Comparison of ENCODE assay signal across 30 cellular contexts in the genomic region with DNA sequence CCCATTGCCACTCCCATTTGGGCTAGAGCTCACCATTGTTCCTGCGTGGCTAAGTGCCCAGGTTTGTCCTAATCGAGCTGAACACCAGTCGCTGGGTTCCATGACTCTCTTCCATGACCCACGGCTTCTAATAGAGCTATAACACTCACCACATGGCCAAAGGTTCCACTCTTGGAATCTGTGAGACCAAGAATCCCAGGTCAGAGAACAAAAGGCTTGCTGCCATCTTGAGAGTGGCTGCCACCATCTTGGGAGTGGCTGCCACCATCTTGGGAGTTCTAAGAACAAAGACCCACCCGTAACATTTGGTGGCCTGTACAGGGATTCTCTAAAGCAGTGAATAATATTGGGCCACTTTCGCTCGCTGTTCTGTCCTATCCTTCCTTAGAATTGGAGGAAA. TPM values are rescaled to one million over a fixed set of nuclear protein-coding genes. Genes with fewer than 3 reads are reported as not detected.
"Had no signal": no experiment of that assay in that cellular context is flagged by ENCODE, and none has a peak within 500 bp of the region (broad histone marks: within the 10 kb centered on the region; RNA-seq: fewer than 3 reads in every experiment).

No MANE protein-coding gene starts in this region.

- H2AFZ ChIP-seq: parathyroid adenoma had no signal

- H3K4me3 ChIP-seq: ovary, psoas muscle, right lobe of liver, sigmoid colon, stomach, thoracic aorta, thyroid gland, tibial nerve, upper lobe of left lung, vagina had no signal

- H3K9me3 ChIP-seq: ovary, psoas muscle, right lobe of liver, sigmoid colon, stomach, thoracic aorta, thyroid gland, tibial nerve, upper lobe of left lung, vagina had no signal

- H3K27ac ChIP-seq: ovary, parathyroid adenoma, psoas muscle, right lobe of liver, sigmoid colon, stomach, thoracic aorta, thyroid gland, tibial nerve, upper lobe of left lung, vagina had no signal

- ATAC-seq: naive thymus-derived CD8-positive, alpha-beta T cell; natural killer cell treated with Interleukin-12 subunit alpha and Interleukin-12 subunit beta and Interleukin-15 and Interleukin-18, amount 100 ng/mL, for 72 hours; psoas muscle; right cardiac atrium; right lobe of liver; stimulated activated effector memory CD8-positive, alpha-beta T cell treated with anti-CD3 and anti-CD28 coated beads, Interleukin-12 subunit alpha, Interleukin-12 subunit beta, amount 100 ng/mL, for 72 hours; stimulated activated naive B cell treated with anti-CD40 and anti-IgM and Interleukin-4, amounts not matched to agents 10 μg/mL and 1 μg/mL and 100 μg/mL, for 72 hours had no signal

- H3K27me3 ChIP-seq: ovary, right lobe of liver, sigmoid colon, stomach, thyroid gland, tibial nerve, upper lobe of left lung, vagina had no signal

- H3K79me2 ChIP-seq: parathyroid adenoma had no signal

- H3K4me1 ChIP-seq: parathyroid adenoma, psoas muscle, right lobe of liver, sigmoid colon, stomach, tibial nerve, upper lobe of left lung, vagina had no signal

- FAIRE-seq: small intestine, urothelium cell line had no signal

- H3K36me3 ChIP-seq: ovary, right lobe of liver, sigmoid colon, stomach, thoracic aorta, thyroid gland, tibial nerve, upper lobe of left lung, vagina had no signal

- DNase-seq: naive thymus-derived CD8-positive, alpha-beta T cell; nephron progenitor cell; occipital lobe; ovary; psoas muscle; right cardiac atrium; right lobe of liver; sigmoid colon; small intestine; stimulated activated CD4-positive, alpha-beta T cell treated with anti-CD3 and anti-CD28 coated beads, Interleukin-15, amount 100 ng/mL, for 24 hours; stimulated activated CD4-positive, alpha-beta T cell treated with anti-CD3 and anti-CD28 coated beads, Interleukin-2, amount 100 ng/mL, for 24 hours; stimulated activated CD4-positive, alpha-beta T cell treated with anti-CD3 and anti-CD28 coated beads, Interleukin-2, amount 100 ng/mL, for 48 hours; stimulated activated CD4-positive, alpha-beta T cell treated with anti-CD3 and anti-CD28 coated beads, Interleukin-4, amount 100 ng/mL, for 24 hours; stimulated activated naive B cell treated with anti-CD40 and anti-IgM and Interleukin-4, amounts not matched to agents 10 μg/mL and 1 μg/mL and 100 μg/mL, for 72 hours; stimulated activated naive CD4-positive, alpha-beta T cell treated with Interleukin-2 at 50 U/mL for 16 hours; stomach; thyroid gland; upper lobe of left lung had no signal

- H3K9ac ChIP-seq: parathyroid adenoma had no signal

RNA-seq across cellular contexts. Expression of a gene that starts 37.0 kb away (rescaled TPM):
- total RNA-seq: naive thymus-derived CD8-positive, alpha-beta T cell; natural killer cell treated with Interleukin-12 subunit alpha and Interleukin-12 subunit beta and Interleukin-15 and Interleukin-18, amount 100 ng/mL, for 72 hours; neural crest cell; occipital lobe; progenitor cell of endocrine pancreas; renal cortical epithelial cell; right cardiac atrium; sigmoid colon; temporal lobe; upper lobe of left lung had no signal
- polyA plus RNA-seq: naive thymus-derived CD8-positive, alpha-beta T cell; ovary had no signal

RNA-seq across cellular contexts. Expression of a gene that starts 58.5 kb away (rescaled TPM):
- total RNA-seq: naive thymus-derived CD8-positive, alpha-beta T cell; natural killer cell treated with Interleukin-12 subunit alpha and Interleukin-12 subunit beta and Interleukin-15 and Interleukin-18, amount 100 ng/mL, for 72 hours; neural crest cell; occipital lobe; progenitor cell of endocrine pancreas; skeletal muscle tissue had no signal
- polyA plus RNA-seq: naive thymus-derived CD8-positive, alpha-beta T cell had no signal
